Comparison of ENCODE assay signal across 1 cellular context in genomic region chr9:126984969-126985368, GRCh38.
A peak's percentile ranks its signal among the peaks of the same experiment; 100 is the strongest.
TF ChIP-seq lines count a peak whose summit lies in the region.

No MANE protein-coding gene starts in this region.

TF ChIP-seq in K562, 482 proteins besides CTCF, POLR2A, EP300 and RAD21 (continued from another document and continues in another):
- TF ChIP-seq, protein P1, sequence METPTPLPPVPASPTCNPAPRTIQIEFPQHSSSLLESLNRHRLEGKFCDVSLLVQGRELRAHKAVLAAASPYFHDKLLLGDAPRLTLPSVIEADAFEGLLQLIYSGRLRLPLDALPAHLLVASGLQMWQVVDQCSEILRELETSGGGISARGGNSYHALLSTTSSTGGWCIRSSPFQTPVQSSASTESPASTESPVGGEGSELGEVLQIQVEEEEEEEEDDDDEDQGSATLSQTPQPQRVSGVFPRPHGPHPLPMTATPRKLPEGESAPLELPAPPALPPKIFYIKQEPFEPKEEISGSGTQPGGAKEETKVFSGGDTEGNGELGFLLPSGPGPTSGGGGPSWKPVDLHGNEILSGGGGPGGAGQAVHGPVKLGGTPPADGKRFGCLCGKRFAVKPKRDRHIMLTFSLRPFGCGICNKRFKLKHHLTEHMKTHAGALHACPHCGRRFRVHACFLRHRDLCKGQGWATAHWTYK (CRISPR knock-in tag; IDR thresholded peaks at IDR 0.05), result peak; percentile 79
- no peak for TF ChIP-seq ERF (CRISPR knock-in tag; IDR thresholded peaks at IDR 0.05)
- no peak for TF ChIP-seq FOXA1 (IDR thresholded peaks at IDR 0.05; ENCODE audit: borderline replicate concordance)
- no peak for TF ChIP-seq NR2C1 (IDR thresholded peaks at IDR 0.05)
- TF ChIP-seq NR2C1 (tag; IDR thresholded peaks at IDR 0.05), result peak; percentile 68
- no peak for TF ChIP-seq TSHZ1 (CRISPR knock-in tag; IDR thresholded peaks at IDR 0.05)
- TF ChIP-seq ZNF12 (CRISPR knock-in tag; IDR thresholded peaks at IDR 0.05), result no peak
- TF ChIP-seq, protein P2, sequence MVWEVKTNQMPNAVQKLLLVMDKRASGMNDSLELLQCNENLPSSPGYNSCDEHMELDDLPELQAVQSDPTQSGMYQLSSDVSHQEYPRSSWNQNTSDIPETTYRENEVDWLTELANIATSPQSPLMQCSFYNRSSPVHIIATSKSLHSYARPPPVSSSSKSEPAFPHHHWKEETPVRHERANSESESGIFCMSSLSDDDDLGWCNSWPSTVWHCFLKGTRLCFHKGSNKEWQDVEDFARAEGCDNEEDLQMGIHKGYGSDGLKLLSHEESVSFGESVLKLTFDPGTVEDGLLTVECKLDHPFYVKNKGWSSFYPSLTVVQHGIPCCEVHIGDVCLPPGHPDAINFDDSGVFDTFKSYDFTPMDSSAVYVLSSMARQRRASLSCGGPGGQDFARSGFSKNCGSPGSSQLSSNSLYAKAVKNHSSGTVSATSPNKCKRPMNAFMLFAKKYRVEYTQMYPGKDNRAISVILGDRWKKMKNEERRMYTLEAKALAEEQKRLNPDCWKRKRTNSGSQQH (CRISPR knock-in tag; IDR thresholded peaks at IDR 0.05), result no peak
- TF ChIP-seq HNRNPH1 (optimal IDR thresholded peaks at IDR 0.05; ENCODE audit: low read depth, low read length), result no peak
- no peak for TF ChIP-seq ZBTB11 (CRISPR knock-in tag; IDR thresholded peaks at IDR 0.05)
- no peak for TF ChIP-seq UBTF (IDR thresholded peaks at IDR 0.05; ENCODE audit: borderline replicate concordance in 1 of 2, low read depth in 2 of 2, low read length in 2 of 2)
- no peak for TF ChIP-seq TAF1 (IDR thresholded peaks at IDR 0.05; ENCODE audit: control insufficient read depth, extremely low read depth, insufficient read depth, low read length, severe bottlenecking)
- TF ChIP-seq TCF7L2 (IDR thresholded peaks at IDR 0.05; ENCODE audit: low read depth, low read length), result no peak
- TF ChIP-seq SUPT5H (IDR thresholded peaks at IDR 0.05), result no peak
- TF ChIP-seq, protein P3, sequence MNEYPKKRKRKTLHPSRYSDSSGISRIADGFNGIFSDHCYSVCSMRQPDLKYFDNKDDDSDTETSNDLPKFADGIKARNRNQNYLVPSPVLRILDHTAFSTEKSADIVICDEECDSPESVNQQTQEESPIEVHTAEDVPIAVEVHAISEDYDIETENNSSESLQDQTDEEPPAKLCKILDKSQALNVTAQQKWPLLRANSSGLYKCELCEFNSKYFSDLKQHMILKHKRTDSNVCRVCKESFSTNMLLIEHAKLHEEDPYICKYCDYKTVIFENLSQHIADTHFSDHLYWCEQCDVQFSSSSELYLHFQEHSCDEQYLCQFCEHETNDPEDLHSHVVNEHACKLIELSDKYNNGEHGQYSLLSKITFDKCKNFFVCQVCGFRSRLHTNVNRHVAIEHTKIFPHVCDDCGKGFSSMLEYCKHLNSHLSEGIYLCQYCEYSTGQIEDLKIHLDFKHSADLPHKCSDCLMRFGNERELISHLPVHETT (CRISPR knock-in tag; conservative IDR thresholded peaks at IDR 0.05 in 1 of 2, IDR thresholded peaks at IDR 0.05 in 1 of 2), result peak in 1 of 2 experiments; percentile 41; a peak in 1 of 4 replicates
- TF ChIP-seq, protein P4, sequence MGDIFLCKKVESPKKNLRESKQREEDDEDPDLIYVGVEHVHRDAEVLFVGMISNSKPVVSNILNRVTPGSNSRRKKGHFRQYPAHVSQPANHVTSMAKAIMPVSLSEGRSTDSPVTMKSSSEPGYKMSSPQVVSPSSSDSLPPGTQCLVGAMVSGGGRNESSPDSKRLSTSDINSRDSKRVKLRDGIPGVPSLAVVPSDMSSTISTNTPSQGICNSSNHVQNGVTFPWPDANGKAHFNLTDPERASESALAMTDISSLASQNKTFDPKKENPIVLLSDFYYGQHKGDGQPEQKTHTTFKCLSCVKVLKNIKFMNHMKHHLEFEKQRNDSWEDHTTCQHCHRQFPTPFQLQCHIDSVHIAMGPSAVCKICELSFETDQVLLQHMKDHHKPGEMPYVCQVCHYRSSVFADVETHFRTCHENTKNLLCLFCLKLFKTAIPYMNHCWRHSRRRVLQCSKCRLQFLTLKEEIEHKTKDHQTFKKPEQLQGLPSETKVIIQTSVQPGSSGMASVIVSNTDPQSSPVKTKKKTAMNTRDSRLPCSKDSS (IDR thresholded peaks at IDR 0.05; ENCODE audit: low read depth, partially characterized antibody), result no peak
- no peak for TF ChIP-seq TGIF2 (CRISPR knock-in tag; IDR thresholded peaks at IDR 0.05)
- TF ChIP-seq XRCC4 (IDR thresholded peaks at IDR 0.05; ENCODE audit: extremely low read depth, insufficient read depth, insufficient read length), result no peak
- TF ChIP-seq, protein P5, sequence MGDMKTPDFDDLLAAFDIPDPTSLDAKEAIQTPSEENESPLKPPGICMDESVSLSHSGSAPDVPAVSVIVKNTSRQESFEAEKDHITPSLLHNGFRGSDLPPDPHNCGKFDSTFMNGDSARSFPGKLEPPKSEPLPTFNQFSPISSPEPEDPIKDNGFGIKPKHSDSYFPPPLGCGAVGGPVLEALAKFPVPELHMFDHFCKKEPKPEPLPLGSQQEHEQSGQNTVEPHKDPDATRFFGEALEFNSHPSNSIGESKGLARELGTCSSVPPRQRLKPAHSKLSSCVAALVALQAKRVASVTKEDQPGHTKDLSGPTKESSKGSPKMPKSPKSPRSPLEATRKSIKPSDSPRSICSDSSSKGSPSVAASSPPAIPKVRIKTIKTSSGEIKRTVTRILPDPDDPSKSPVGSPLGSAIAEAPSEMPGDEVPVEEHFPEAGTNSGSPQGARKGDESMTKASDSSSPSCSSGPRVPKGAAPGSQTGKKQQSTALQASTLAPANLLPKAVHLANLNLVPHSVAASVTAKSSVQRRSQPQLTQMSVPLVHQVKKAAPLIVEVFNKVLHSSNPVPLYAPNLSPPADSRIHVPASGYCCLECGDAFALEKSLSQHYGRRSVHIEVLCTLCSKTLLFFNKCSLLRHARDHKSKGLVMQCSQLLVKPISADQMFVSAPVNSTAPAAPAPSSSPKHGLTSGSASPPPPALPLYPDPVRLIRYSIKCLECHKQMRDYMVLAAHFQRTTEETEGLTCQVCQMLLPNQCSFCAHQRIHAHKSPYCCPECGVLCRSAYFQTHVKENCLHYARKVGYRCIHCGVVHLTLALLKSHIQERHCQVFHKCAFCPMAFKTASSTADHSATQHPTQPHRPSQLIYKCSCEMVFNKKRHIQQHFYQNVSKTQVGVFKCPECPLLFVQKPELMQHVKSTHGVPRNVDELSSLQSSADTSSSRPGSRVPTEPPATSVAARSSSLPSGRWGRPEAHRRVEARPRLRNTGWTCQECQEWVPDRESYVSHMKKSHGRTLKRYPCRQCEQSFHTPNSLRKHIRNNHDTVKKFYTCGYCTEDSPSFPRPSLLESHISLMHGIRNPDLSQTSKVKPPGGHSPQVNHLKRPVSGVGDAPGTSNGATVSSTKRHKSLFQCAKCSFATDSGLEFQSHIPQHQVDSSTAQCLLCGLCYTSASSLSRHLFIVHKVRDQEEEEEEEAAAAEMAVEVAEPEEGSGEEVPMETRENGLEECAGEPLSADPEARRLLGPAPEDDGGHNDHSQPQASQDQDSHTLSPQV (IDR thresholded peaks at IDR 0.05), result no peak
- TF ChIP-seq ZNF239 (CRISPR knock-in tag; IDR thresholded peaks at IDR 0.05), result no peak; the same call in 1 of the 2 replicates
- no peak for TF ChIP-seq CREB1 (IDR thresholded peaks at IDR 0.05)
- TF ChIP-seq CREB1 (CRISPR knock-in tag; IDR thresholded peaks at IDR 0.05), result no peak
- no peak for TF ChIP-seq NR2C2 (CRISPR knock-in tag; IDR thresholded peaks at IDR 0.05)
- TF ChIP-seq NR2C2 (tag; IDR thresholded peaks at IDR 0.05), result peak; percentile 56
- TF ChIP-seq GTF2A2 (tag; IDR thresholded peaks at IDR 0.05), result no peak
- 0 out of 2 replicates have a peak, but pooled peaks have one; percentile 37 for TF ChIP-seq ZNF766 (CRISPR knock-in tag; conservative IDR thresholded peaks at IDR 0.05)
- TF ChIP-seq, protein P6, sequence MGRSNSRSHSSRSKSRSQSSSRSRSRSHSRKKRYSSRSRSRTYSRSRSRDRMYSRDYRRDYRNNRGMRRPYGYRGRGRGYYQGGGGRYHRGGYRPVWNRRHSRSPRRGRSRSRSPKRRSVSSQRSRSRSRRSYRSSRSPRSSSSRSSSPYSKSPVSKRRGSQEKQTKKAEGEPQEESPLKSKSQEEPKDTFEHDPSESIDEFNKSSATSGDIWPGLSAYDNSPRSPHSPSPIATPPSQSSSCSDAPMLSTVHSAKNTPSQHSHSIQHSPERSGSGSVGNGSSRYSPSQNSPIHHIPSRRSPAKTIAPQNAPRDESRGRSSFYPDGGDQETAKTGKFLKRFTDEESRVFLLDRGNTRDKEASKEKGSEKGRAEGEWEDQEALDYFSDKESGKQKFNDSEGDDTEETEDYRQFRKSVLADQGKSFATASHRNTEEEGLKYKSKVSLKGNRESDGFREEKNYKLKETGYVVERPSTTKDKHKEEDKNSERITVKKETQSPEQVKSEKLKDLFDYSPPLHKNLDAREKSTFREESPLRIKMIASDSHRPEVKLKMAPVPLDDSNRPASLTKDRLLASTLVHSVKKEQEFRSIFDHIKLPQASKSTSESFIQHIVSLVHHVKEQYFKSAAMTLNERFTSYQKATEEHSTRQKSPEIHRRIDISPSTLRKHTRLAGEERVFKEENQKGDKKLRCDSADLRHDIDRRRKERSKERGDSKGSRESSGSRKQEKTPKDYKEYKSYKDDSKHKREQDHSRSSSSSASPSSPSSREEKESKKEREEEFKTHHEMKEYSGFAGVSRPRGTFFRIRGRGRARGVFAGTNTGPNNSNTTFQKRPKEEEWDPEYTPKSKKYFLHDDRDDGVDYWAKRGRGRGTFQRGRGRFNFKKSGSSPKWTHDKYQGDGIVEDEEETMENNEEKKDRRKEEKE (IDR thresholded peaks at IDR 0.05; ENCODE audit: borderline replicate concordance in 1 of 2, control insufficient read depth in 1 of 2, low read depth in 2 of 2, low read length in 1 of 2), result no peak
- no peak for TF ChIP-seq IRF1 (CRISPR knock-in tag; IDR thresholded peaks at IDR 0.05; ENCODE audit: borderline replicate concordance)
